ENCODE assay signal across 27 cellular contexts in genomic region chr1:47990286-47990685, GRCh38.
"Had no signal": no experiment of that assay in that cellular context is flagged by ENCODE, and none has a peak within 500 bp of the region (broad histone marks: within the 10 kb centered on the region; RNA-seq: fewer than 3 reads in every experiment).

No MANE protein-coding gene starts in this region.

- H3K9me3 ChIP-seq: stomach, suprapubic skin, testis, thoracic aorta, thyroid gland, tibial artery, tibial nerve, transverse colon, upper lobe of left lung, upper lobe of right lung, uterus had no signal

- H3K4me3 ChIP-seq: stomach, suprapubic skin, testis, thoracic aorta, thyroid gland, tibial artery, tibial nerve, transverse colon, upper lobe of left lung, upper lobe of right lung, uterus had no signal

- H3K27me3 ChIP-seq: suprapubic skin, testis, thyroid gland, tibial artery, tibial nerve, upper lobe of left lung, uterus had no signal

- H3K9me3 Mint-ChIP-seq: stimulated activated effector memory CD8-positive, alpha-beta T cell treated with anti-CD3 and anti-CD28 coated beads, Interleukin-12 subunit alpha, Interleukin-12 subunit beta, amount 100 ng/mL, for 72 hours; stimulated activated memory B cell treated with anti-CD40 and anti-IgM and Interleukin-4, amounts not matched to agents 10 μg/mL and 1 μg/mL and 100 μg/mL, for 72 hours; stimulated activated naive B cell treated with anti-CD40 and anti-IgM and Interleukin-4, amounts not matched to agents 10 μg/mL and 1 μg/mL and 100 μg/mL, for 72 hours; stimulated activated naive CD8-positive, alpha-beta T cell treated with anti-CD3 and anti-CD28 coated beads, Interleukin-15, amount 100 ng/mL, for 72 hours; stimulated activated naive CD8-positive, alpha-beta T cell treated with anti-CD3 and anti-CD28 coated beads, Interleukin-15, Interleukin-2, amounts not matched to agents 100 ng/mL and 50 ng/mL, for 24 hours; type B pancreatic cell had no signal

- H3K4me3 Mint-ChIP-seq: stimulated activated effector memory CD8-positive, alpha-beta T cell treated with anti-CD3 and anti-CD28 coated beads, Interleukin-12 subunit alpha, Interleukin-12 subunit beta, amount 100 ng/mL, for 72 hours; stimulated activated memory B cell treated with anti-CD40 and anti-IgM and Interleukin-4, amounts not matched to agents 10 μg/mL and 1 μg/mL and 100 μg/mL, for 72 hours; stimulated activated naive B cell treated with anti-CD40 and anti-IgM and Interleukin-4, amounts not matched to agents 10 μg/mL and 1 μg/mL and 100 μg/mL, for 72 hours; stimulated activated naive CD8-positive, alpha-beta T cell treated with anti-CD3 and anti-CD28 coated beads, Interleukin-15, amount 100 ng/mL, for 72 hours; stimulated activated naive CD8-positive, alpha-beta T cell treated with anti-CD3 and anti-CD28 coated beads, Interleukin-15, Interleukin-2, amounts not matched to agents 100 ng/mL and 50 ng/mL, for 24 hours; type B pancreatic cell had no signal

- H3K27ac Mint-ChIP-seq: stimulated activated effector memory CD8-positive, alpha-beta T cell treated with anti-CD3 and anti-CD28 coated beads, Interleukin-12 subunit alpha, Interleukin-12 subunit beta, amount 100 ng/mL, for 72 hours; stimulated activated memory B cell treated with anti-CD40 and anti-IgM and Interleukin-4, amounts not matched to agents 10 μg/mL and 1 μg/mL and 100 μg/mL, for 72 hours; stimulated activated naive B cell treated with anti-CD40 and anti-IgM and Interleukin-4, amounts not matched to agents 10 μg/mL and 1 μg/mL and 100 μg/mL, for 72 hours; stimulated activated naive CD8-positive, alpha-beta T cell treated with anti-CD3 and anti-CD28 coated beads, Interleukin-15, Interleukin-2, amounts not matched to agents 100 ng/mL and 50 ng/mL, for 24 hours; type B pancreatic cell had no signal

- DNase-seq: stimulated activated CD4-positive, alpha-beta T cell treated with anti-CD3 and anti-CD28 coated beads, Interleukin-2, amount 100 ng/mL, for 48 hours; stimulated activated CD4-positive, alpha-beta T cell treated with anti-CD3 and anti-CD28 coated beads, Interleukin-4, amount 100 ng/mL, for 1 hour; stimulated activated CD4-positive, alpha-beta T cell treated with anti-CD3 and anti-CD28 coated beads, Interleukin-4, amount 100 ng/mL, for 24 hours; stimulated activated CD4-positive, alpha-beta T cell treated with anti-CD3 and anti-CD28 coated beads, Interleukin-4, amount 100 ng/mL, for 4 hours; stimulated activated CD8-positive, alpha-beta memory T cell treated with anti-CD3 and anti-CD28 coated beads, Interleukin-4, amount 100 ng/mL, for 48 hours; stimulated activated naive B cell treated with anti-CD40 and anti-IgM and Interleukin-4, amounts not matched to agents 10 μg/mL and 1 μg/mL and 100 μg/mL, for 72 hours; stimulated activated naive CD4-positive, alpha-beta T cell; stimulated activated naive CD4-positive, alpha-beta T cell treated with Interleukin-2 at 50 U/mL for 16 hours; stimulated activated naive CD8-positive, alpha-beta T cell treated with anti-CD3 and anti-CD28 coated beads, Interleukin-15, amount 100 ng/mL, for 72 hours; stimulated activated naive CD8-positive, alpha-beta T cell treated with anti-CD3 and anti-CD28 coated beads, Interleukin-15, Interleukin-2, amounts not matched to agents 100 U/mL and 50 U/mL, for 24 hours; stomach; substantia nigra; testis; thyroid gland; tibial artery; transverse colon; trophoblast cell; upper lobe of left lung; upper lobe of right lung; uterus had no signal

- H3K4me1 ChIP-seq: testis, upper lobe of left lung, upper lobe of right lung, uterus had no signal

- H3K4me1 Mint-ChIP-seq: stimulated activated effector memory CD8-positive, alpha-beta T cell treated with anti-CD3 and anti-CD28 coated beads, Interleukin-12 subunit alpha, Interleukin-12 subunit beta, amount 100 ng/mL, for 72 hours; stimulated activated memory B cell treated with anti-CD40 and anti-IgM and Interleukin-4, amounts not matched to agents 10 μg/mL and 1 μg/mL and 100 μg/mL, for 72 hours; stimulated activated naive B cell treated with anti-CD40 and anti-IgM and Interleukin-4, amounts not matched to agents 10 μg/mL and 1 μg/mL and 100 μg/mL, for 72 hours; stimulated activated naive CD8-positive, alpha-beta T cell treated with anti-CD3 and anti-CD28 coated beads, Interleukin-15, amount 100 ng/mL, for 72 hours had no signal

- H3K27ac ChIP-seq: stomach, suprapubic skin, testis, thoracic aorta, thyroid gland, tibial nerve, transverse colon, upper lobe of left lung, upper lobe of right lung, uterus had no signal

- H3K36me3 Mint-ChIP-seq: stimulated activated effector memory CD8-positive, alpha-beta T cell treated with anti-CD3 and anti-CD28 coated beads, Interleukin-12 subunit alpha, Interleukin-12 subunit beta, amount 100 ng/mL, for 72 hours; stimulated activated memory B cell treated with anti-CD40 and anti-IgM and Interleukin-4, amounts not matched to agents 10 μg/mL and 1 μg/mL and 100 μg/mL, for 72 hours; stimulated activated naive B cell treated with anti-CD40 and anti-IgM and Interleukin-4, amounts not matched to agents 10 μg/mL and 1 μg/mL and 100 μg/mL, for 72 hours had no signal

- H3K36me3 ChIP-seq: stomach, suprapubic skin, thoracic aorta, thyroid gland, transverse colon, upper lobe of left lung, upper lobe of right lung, uterus had no signal

- ATAC-seq: stimulated activated effector memory CD8-positive, alpha-beta T cell treated with anti-CD3 and anti-CD28 coated beads, Interleukin-12 subunit alpha, Interleukin-12 subunit beta, amount 100 ng/mL, for 72 hours; stimulated activated memory B cell treated with anti-CD40 and anti-IgM and Interleukin-4, amounts not matched to agents 10 μg/mL and 1 μg/mL and 100 μg/mL, for 72 hours; stimulated activated naive B cell treated with anti-CD40 and anti-IgM and Interleukin-4, amounts not matched to agents 10 μg/mL and 1 μg/mL and 100 μg/mL, for 72 hours; stimulated activated naive CD8-positive, alpha-beta T cell treated with anti-CD3 and anti-CD28 coated beads, Interleukin-15, amount 100 ng/mL, for 72 hours; stimulated activated naive CD8-positive, alpha-beta T cell treated with anti-CD3 and anti-CD28 coated beads, Interleukin-15, Interleukin-2, amounts not matched to agents 100 U/mL and 50 U/mL, for 24 hours; upper lobe of right lung had no signal
